In the genomic region with DNA sequence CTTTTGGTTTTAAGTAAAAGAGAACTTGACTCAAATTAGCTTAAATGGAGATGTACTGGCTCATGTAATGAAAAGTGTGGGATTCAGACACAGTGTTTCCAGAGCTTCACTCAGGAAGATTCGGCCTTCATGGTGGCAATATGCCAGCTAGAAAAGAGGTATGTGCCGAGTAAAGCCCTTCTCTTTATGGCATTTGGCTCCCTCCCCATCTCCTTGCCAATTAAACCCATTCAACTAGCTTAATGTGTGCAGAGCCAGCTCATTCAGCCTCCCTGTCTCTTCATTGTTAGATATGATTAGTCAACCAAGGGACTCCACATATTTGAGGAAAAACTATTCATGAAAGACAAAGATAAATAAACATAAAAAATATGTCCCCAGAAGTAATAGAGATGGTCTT, we compare ENCODE assay signal across 13 cellular contexts. TPM values are rescaled to one million over a fixed set of nuclear protein-coding genes. Genes with fewer than 3 reads are reported as not detected.
DNase-seq lines count a peak whose midpoint lies in the region; ATAC-seq and TF ChIP-seq lines count a peak whose summit lies in the region.
"Had no signal": no experiment of that assay in that cellular context is flagged by ENCODE, and none has a peak within 500 bp of the region (broad histone marks: within the 10 kb centered on the region; RNA-seq: fewer than 3 reads in every experiment).

No MANE protein-coding gene starts in this region.

- H3K4me3 ChIP-seq in retinal pigment epithelial cell (ENCODE audit: low read length): no peak overlapping the region
- H3K4me3 ChIP-seq in suprapubic skin: no peak overlapping the region

- peaks cover 20% of the 10 kb centered on the region for H3K4me1 ChIP-seq in suprapubic skin

- no peaks in the 10 kb centered on the region for H3K36me3 ChIP-seq in suprapubic skin

- peak overlapping the region in 2 of 5 experiments; percentile 7 to 10 for H3K4me3 Mint-ChIP-seq in brain
- H3K4me3 Mint-ChIP-seq: CD4-positive, CD25-positive, alpha-beta regulatory T cell had no signal

- TF ChIP-seq POLR2A in suprapubic skin (IDR thresholded peaks at IDR 0.05): no peak

- H3K4me1 Mint-ChIP-seq in brain: peaks cover 24% of the 10 kb centered on the region

- no peak for ATAC-seq in HG03039 (IDR thresholded peaks at IDR 0.05; ENCODE audit: unreplicated experiment)
- ATAC-seq: HCT116 had no signal

- no peak for TF ChIP-seq EP300 in suprapubic skin (IDR thresholded peaks at IDR 0.05)

- WGBS in suprapubic skin: 34% methylated on average over 2 of the region's 2 CpGs

- no peaks in the 10 kb centered on the region for H3K27me3 ChIP-seq in suprapubic skin

- DNase-seq in NCI-H1694 (lab: John Stamatoyannopoulos, UW): peak; percentile 8
- no peak for DNase-seq in NCI-H1694 treated with DMSO at 0.1 percent for 48 hours (lab: John Stamatoyannopoulos, UW)
- DNase-seq in NCI-H2196 treated with DMSO at 0.1 percent for 48 hours (lab: John Stamatoyannopoulos, UW; ENCODE audit: unreplicated experiment): peak; percentile 54
- DNase-seq in retinal pigment epithelial cell (ENCODE audit: low read depth): peak; percentile 71
- DNase-seq in suprapubic skin (ENCODE audit: low spot score in 2 of 2): no peak
- no peak for DNase-seq in GF-D8 (lab: John Stamatoyannopoulos, UW)
- DNase-seq: 8988T; activated CD4-positive, alpha-beta T cell treated with anti-CD3 and anti-CD28 coated beads, Interleukin-2, amount 50 U/mL, for 1 hour; aorta; CD4-positive, CD25-positive, alpha-beta regulatory T cell had no signal

- no peaks in the 10 kb centered on the region for H3K36me3 Mint-ChIP-seq in brain
- H3K36me3 Mint-ChIP-seq: CD4-positive, CD25-positive, alpha-beta regulatory T cell had no signal

- no peaks in the 10 kb centered on the region for H3K9me3 Mint-ChIP-seq in brain
- H3K9me3 Mint-ChIP-seq: CD4-positive, CD25-positive, alpha-beta regulatory T cell had no signal

- H3K9me3 ChIP-seq in suprapubic skin: no peaks in the 10 kb centered on the region

- H3K27ac Mint-ChIP-seq in brain: peak overlapping the region; percentile 23 to 83 (median 75)
- H3K27ac Mint-ChIP-seq: CD4-positive, CD25-positive, alpha-beta regulatory T cell had no signal

- TF ChIP-seq CTCF in brain (conservative IDR thresholded peaks at IDR 0.05): no peak
- TF ChIP-seq CTCF in retinal pigment epithelial cell (conservative IDR thresholded peaks at IDR 0.05; ENCODE audit: low read depth, low read length): no peak
- no peak for TF ChIP-seq CTCF in suprapubic skin (IDR thresholded peaks at IDR 0.05)

- H3K27ac ChIP-seq in suprapubic skin: no peak overlapping the region

- H3K27me3 Mint-ChIP-seq in brain: peaks cover under 1% of the 10 kb centered on the region
- H3K27me3 Mint-ChIP-seq: CD4-positive, CD25-positive, alpha-beta regulatory T cell had no signal

RNA-seq across cellular contexts. Expression of a gene that starts 15.0 kb away (rescaled TPM):
- 3.5 TPM for polyA plus RNA-seq in brain (ENCODE audit: insufficient read depth, low read depth, low replicate concordance)
- 1 to 10 TPM; 2.5 to 4.8 (median 3.7) TPM for total RNA-seq in suprapubic skin

RNA-seq across cellular contexts. Expression of a gene that starts 33.1 kb away (rescaled TPM):
- 8.7 TPM for polyA plus RNA-seq in brain (ENCODE audit: insufficient read depth, low read depth, low replicate concordance)
- total RNA-seq in suprapubic skin: 10 to 100 TPM in 2 of 4 donors, 1 to 10 TPM in 2; 5.3 to 24.4 (median 10.0) TPM

RNA-seq across cellular contexts. Expression of a gene that starts 33.5 kb away (rescaled TPM):
- 17.8 TPM for polyA plus RNA-seq in brain (ENCODE audit: insufficient read depth, low read depth, low replicate concordance)
- total RNA-seq in suprapubic skin: 10 to 100 TPM; 17.2 to 34.3 (median 23.1) TPM

Comparison
In these comparisons a context has a peak if more than half of its experiments do, and no peak if none do; other contexts are left out.
1. DNase-seq: peak in NCI-H1694 (single experiment), NCI-H2196 treated with DMSO at 0.1 percent for 48 hours (single experiment) and retinal pigment epithelial cell (single experiment); none in NCI-H1694 treated with DMSO at 0.1 percent for 48 hours (single experiment), suprapubic skin (0 of 2) and GF-D8 (single experiment).